In genomic region chr5:62305715-62306493, GRCh38 we compare ENCODE assay signal across 8 cellular contexts. TPM values are rescaled to one million over a fixed set of nuclear protein-coding genes. Genes with fewer than 3 reads are reported as not detected.
DNase-seq lines count a peak whose midpoint lies in the region; ATAC-seq and TF ChIP-seq lines count a peak whose summit lies in the region.

Gene KIF2A, plus strand, starts transcription at chr5:62306206. Its CDS starts 267 bp downstream, at chr5:62306473.

- peak within 1 kb of the TSS; percentile 93 for H3K27ac Mint-ChIP-seq in activated naive CD8-positive, alpha-beta T cell treated with anti-CD3 and anti-CD28 coated beads, Interleukin-2, amount 10 ng/mL, durations not matched to agents 7 days and 5 days

- TF ChIP-seq CTCF in GM12875 (IDR thresholded peaks at IDR 0.05; ENCODE audit: borderline replicate concordance, insufficient read depth, low read depth, low read length) (no peak), SU-DHL-6 (IDR thresholded peaks at IDR 0.05; ENCODE audit: insufficient read depth, low read length, poor library complexity, severe bottlenecking) (no peak), ovary (IDR thresholded peaks at IDR 0.05) (peak; percentile 24 to 36 (median 30))

- peak within 1 kb of the TSS; percentile 88 for H3K4me3 ChIP-seq in GM12875 (ENCODE audit: low read depth, low read length)
- peak within 1 kb of the TSS; percentile 97 for H3K4me3 ChIP-seq in SU-DHL-6 (ENCODE audit: insufficient read depth, low read length, poor library complexity, severe bottlenecking)
- H3K4me3 ChIP-seq in ovary = peak within 1 kb of the TSS; percentile 83
- H3K4me3 ChIP-seq in thymus (ENCODE audit: low read length) = peak within 1 kb of the TSS; percentile 94

- WGBS in ovary, 3 donors = 0 to 1% (median 1%) methylated on average over 37 to 86 of the region's 86 CpGs
- under 1% methylated on average over 86 of the region's 86 CpGs for WGBS in thymus

- H4K20me1 ChIP-seq in SU-DHL-6 (ENCODE audit: low read depth, low read length) = peaks cover 18% of the 10 kb centered on the region

- H3K9me2 ChIP-seq in SU-DHL-6 (replicated peaks; ENCODE audit: insufficient read depth, low read length) = no peaks in the 10 kb centered on the region

- no peak for TF ChIP-seq EP300 in ovary (IDR thresholded peaks at IDR 0.05)

- intact Hi-C loops in Right ventricle myocardium inferior (cut with DNase I) = loop anchor here (5.0 to 10.0 kb wide), 2 partner anchors 49 to 106 kb away; partner anchors contain the start of gene IPO11
- intact Hi-C loops in ovary (cut with DNase I) = no loop called here

- peak; percentile 93 for ATAC-seq in HG02763 (IDR thresholded peaks at IDR 0.05; ENCODE audit: unreplicated experiment)
- ATAC-seq in activated naive CD8-positive, alpha-beta T cell treated with anti-CD3 and anti-CD28 coated beads, Interleukin-2, amount 10 ng/mL, durations not matched to agents 7 days and 5 days (ENCODE audit: low read depth) = peak; percentile 93
- ATAC-seq in Right ventricle myocardium inferior = peak; percentile 99

- peaks cover 7% of the 10 kb centered on the region; the same call in 1 of the 2 replicates for H3F3A ChIP-seq in SU-DHL-6 (ENCODE audit: insufficient read depth)

- peaks cover 30% of the 10 kb centered on the region for H3K36me3 Mint-ChIP-seq in activated naive CD8-positive, alpha-beta T cell treated with anti-CD3 and anti-CD28 coated beads, Interleukin-2, amount 10 ng/mL, durations not matched to agents 7 days and 5 days

- H3K4me1 Mint-ChIP-seq in activated naive CD8-positive, alpha-beta T cell treated with anti-CD3 and anti-CD28 coated beads, Interleukin-2, amount 10 ng/mL, durations not matched to agents 7 days and 5 days = peaks cover 42% of the 10 kb centered on the region

- H3K4me1 ChIP-seq in ovary (ENCODE audit: insufficient read depth) (peaks cover 1% of the 10 kb centered on the region), thymus (ENCODE audit: control insufficient read depth, insufficient read depth, low read length) (peaks cover 11% of the 10 kb centered on the region)

- peak within 1 kb of the TSS; percentile 95 for H3K4me3 Mint-ChIP-seq in activated naive CD8-positive, alpha-beta T cell treated with anti-CD3 and anti-CD28 coated beads, Interleukin-2, amount 10 ng/mL, durations not matched to agents 7 days and 5 days

- peak within 1 kb of the TSS; percentile 72 for H3K4me2 ChIP-seq in SU-DHL-6 (ENCODE audit: low read depth, low read length, poor library complexity, severe bottlenecking)

- peak within 1 kb of the TSS; percentile 97 for H3K9ac ChIP-seq in SU-DHL-6 (ENCODE audit: low read length)

- H3K79me2 ChIP-seq in SU-DHL-6 (ENCODE audit: insufficient read depth, low read length) = peaks cover 46% of the 10 kb centered on the region

- H3K9me3 ChIP-seq in SU-DHL-6 (ENCODE audit: insufficient read depth, low read length) (no peaks in the 10 kb centered on the region), ovary (no peaks in the 10 kb centered on the region), thymus (ENCODE audit: control insufficient read depth) (no peaks in the 10 kb centered on the region)

- H3K27me3 Mint-ChIP-seq in activated naive CD8-positive, alpha-beta T cell treated with anti-CD3 and anti-CD28 coated beads, Interleukin-2, amount 10 ng/mL, durations not matched to agents 7 days and 5 days = no peaks in the 10 kb centered on the region

- no peaks in the 10 kb centered on the region for H3K9me3 Mint-ChIP-seq in activated naive CD8-positive, alpha-beta T cell treated with anti-CD3 and anti-CD28 coated beads, Interleukin-2, amount 10 ng/mL, durations not matched to agents 7 days and 5 days

- POLR2A ChIA-PET in activated naive CD8-positive, alpha-beta T cell treated with anti-CD3 and anti-CD28 coated beads, Interleukin-2, amount 10 ng/mL, durations not matched to agents 7 days and 5 days (lab: Charles Lee) = interaction anchor here (0.6 to 1.7 kb wide), 18 partner anchors 9 to 272 kb away, joined by 3 to 32 read pairs (median 4); partner anchors contain the start of genes DIMT1, IPO11 and LRRC70

- DNase-seq in NCI-H1417 (lab: John Stamatoyannopoulos, UW) (peak; percentile 94 to 98 (median 94)), Right ventricle myocardium inferior (ENCODE audit: missing footprints) (peak; percentile 95), ovary (peak; percentile 84 to 92 (median 88))
- peak; percentile 97 for DNase-seq in activated naive CD8-positive, alpha-beta T cell treated with anti-CD3 and anti-CD28 coated beads, Interleukin-2, amount 10 ng/mL, durations not matched to agents 7 days and 5 days

- peak; percentile 50 for TF ChIP-seq POLR2A in ovary (IDR thresholded peaks at IDR 0.05)

- H3K36me3 ChIP-seq in SU-DHL-6 (ENCODE audit: low read length) (peaks cover 3% of the 10 kb centered on the region; the same call in 1 of the 2 replicates), ovary (no peaks in the 10 kb centered on the region), thymus (ENCODE audit: control insufficient read depth, insufficient read depth) (no peaks in the 10 kb centered on the region)

- H3K27me3 ChIP-seq in SU-DHL-6 (ENCODE audit: low read length) = no peaks in the 10 kb centered on the region
- H3K27me3 ChIP-seq in ovary = no peaks in the 10 kb centered on the region
- H3K27me3 ChIP-seq in thymus (ENCODE audit: control insufficient read depth, insufficient read depth) = no peaks in the 10 kb centered on the region

- H3K27ac ChIP-seq in SU-DHL-6 (ENCODE audit: low read depth, low read length) = peak within 1 kb of the TSS; percentile 83
- H3K27ac ChIP-seq in ovary = peak within 1 kb of the TSS; percentile 86 to 87
- H3K27ac ChIP-seq in thymus (ENCODE audit: low read depth) = peak within 1 kb of the TSS; percentile 96

- peak within 1 kb of the TSS; percentile 94 for H2AFZ ChIP-seq in SU-DHL-6 (ENCODE audit: low read depth, low read length, severe bottlenecking)

RNA-seq across cellular contexts. Expression of gene KIF2A, which starts in this region (rescaled TPM):
- 100 to 1,000 TPM; 161 to 171 TPM for total RNA-seq in activated naive CD8-positive, alpha-beta T cell treated with anti-CD3 and anti-CD28 coated beads, Interleukin-2, amount 10 ng/mL, durations not matched to agents 7 days and 5 days
- total RNA-seq in Right ventricle myocardium inferior (9.8 TPM), ovary (10 to 100 TPM; 21.8 to 39.1 (median 32.0) TPM)
- polyA plus RNA-seq in ovary (10 to 100 TPM in 1 of 2 donors, 1 to 10 TPM in 1; 8.0 to 22.4 TPM), thymus (14.7 TPM)

Comparison
In these comparisons a context has a peak if more than half of its experiments do, and no peak if none do; other contexts are left out.
1. Peak in every context shown above with its lines: DNase-seq, ATAC-seq, H3K4me3 ChIP-seq and H3K27ac ChIP-seq.
2. RNA of gene KIF2A (total RNA-seq): 161 to 171 TPM in activated naive CD8-positive, alpha-beta T cell treated with anti-CD3 and anti-CD28 coated beads, Interleukin-2, amount 10 ng/mL, durations not matched to agents 7 days and 5 days; 21.8 to 39.1 TPM in ovary and 9.8 TPM in Right ventricle myocardium inferior (single experiment); every median in the first group is over 4 times any median in the second.
3. CTCF ChIP-seq: peak in ovary (3 of 3); none in GM12875 (single experiment) and SU-DHL-6 (single experiment).